ENCODE assay signal across 22 cellular contexts in the genomic region with DNA sequence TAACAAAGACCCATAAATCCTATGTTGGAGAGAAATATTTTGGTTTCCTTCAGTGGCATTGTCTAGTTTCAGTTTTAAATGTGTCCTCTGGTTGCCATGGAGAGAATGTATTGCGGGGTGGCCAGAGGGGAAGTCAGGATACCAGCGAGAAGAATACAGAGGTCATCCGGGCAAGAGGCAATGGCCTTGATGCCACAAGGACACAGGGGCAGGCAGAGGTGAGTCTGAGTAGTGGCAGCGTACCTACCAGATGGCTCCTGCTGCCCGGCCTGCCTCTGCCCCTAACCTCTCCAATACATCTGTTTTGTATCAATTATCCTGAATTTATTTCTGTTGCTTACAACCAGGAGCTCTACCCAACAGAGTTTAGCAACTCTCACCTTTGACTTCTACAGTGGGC. TPM values are rescaled to one million over a fixed set of nuclear protein-coding genes. Genes with fewer than 3 reads are reported as not detected.
DNase-seq lines count a peak whose midpoint lies in the region; ATAC-seq, FAIRE-seq and TF ChIP-seq lines count a peak whose summit lies in the region.
"Had no signal": no experiment of that assay in that cellular context is flagged by ENCODE, and none has a peak within 500 bp of the region (broad histone marks: within the 10 kb centered on the region; RNA-seq: fewer than 3 reads in every experiment).

No MANE protein-coding gene starts in this region.

- H3K27me3 ChIP-seq in H1 (replicated peaks in 1 of 4; ENCODE audit: control insufficient read depth in 3 of 4, extremely low read depth in 1 of 4, insufficient read depth in 3 of 4, low read length in 3 of 4) (no peaks in the 10 kb centered on the region; a peak in 1 of 7 replicates), upper lobe of left lung (no peaks in the 10 kb centered on the region)
- H3K27me3 ChIP-seq: BE2C had no signal

- H3K4me3 Mint-ChIP-seq in progenitor cell of endocrine pancreas (ENCODE audit: low read depth): no peak overlapping the region
- H3K4me3 Mint-ChIP-seq: CD4-positive, CD25-positive, alpha-beta regulatory T cell; CD8-positive, alpha-beta memory T cell; H9; IgD-negative memory B cell had no signal

- H3K27me3 Mint-ChIP-seq in progenitor cell of endocrine pancreas: peaks cover 29% of the 10 kb centered on the region

- H3K18ac ChIP-seq in H1 (ENCODE audit: extremely low read depth, low read length): no peak overlapping the region

- H3K4me1 Mint-ChIP-seq in progenitor cell of endocrine pancreas (ENCODE audit: low read depth): no peaks in the 10 kb centered on the region
- H3K4me1 Mint-ChIP-seq: CD4-positive, CD25-positive, alpha-beta regulatory T cell; CD8-positive, alpha-beta memory T cell had no signal

- ATAC-seq in left lobe of liver (peak; percentile 35), upper lobe of left lung (ENCODE audit: low FRiP score in 2 of 2) (no peak)

- intact Hi-C loops in posterior vena cava (cut with DNase I): no loop called here

- peaks cover 4% of the 10 kb centered on the region for H3K9me3 Mint-ChIP-seq in progenitor cell of endocrine pancreas (ENCODE audit: low read depth)
- H3K9me3 Mint-ChIP-seq: CD8-positive, alpha-beta memory T cell; IgD-negative memory B cell had no signal

- no peak overlapping the region for H3K9ac ChIP-seq in H1 (replicated peaks in 1 of 4; ENCODE audit: extremely low read depth in 1 of 4, low read depth in 3 of 4, low read length in 3 of 4)

- no peak for TF ChIP-seq RAD21 in H1 (IDR thresholded peaks at IDR 0.05 in 1 of 2, conservative IDR thresholded peaks at IDR 0.05 in 1 of 2; ENCODE audit: low read depth in 2 of 2, low read length in 2 of 2)

- H3K27ac ChIP-seq in H1 (ENCODE audit: low read depth, low read length) (no peak overlapping the region), upper lobe of left lung (no peak overlapping the region)

- no peak overlapping the region for H2AK5ac ChIP-seq in H1 (ENCODE audit: low read depth, low read length)

- H3K4ac ChIP-seq in H1 (replicated peaks; ENCODE audit: insufficient read length, low read depth, low read length): no peak overlapping the region

- H3K9me3 ChIP-seq in H1 (ENCODE audit: insufficient read depth in 2 of 2, low read depth in 1 of 2, low read length in 1 of 2) (peaks cover 10 to 11% of the 10 kb centered on the region in 2 experiments), upper lobe of left lung (no peaks in the 10 kb centered on the region)
- H3K9me3 ChIP-seq: BE2C, Caco-2 had no signal

- no peak overlapping the region for H2BK5ac ChIP-seq in H1 (ENCODE audit: low read depth, low read length)

- CTCF ChIA-PET in H1 (lab: Charles Lee; ENCODE audit: partially characterized antibody): interaction anchor here (1.0 to 1.1 kb wide), 2 partner anchors 80 to 94 kb away, joined by 3 read pairs; no protein-coding TSS in a partner anchor

- no peak overlapping the region for H4K5ac ChIP-seq in H1 (ENCODE audit: insufficient read length, low read depth, low read length)

- POLR2A ChIA-PET in H1 (lab: Charles Lee; ENCODE audit: partially characterized antibody): no interaction called here

- H2BK120ac ChIP-seq in H1 (replicated peaks; ENCODE audit: low read depth, low read length): no peak overlapping the region

- H4K8ac ChIP-seq in H1 (ENCODE audit: extremely low read depth, insufficient read depth, low read length): no peak overlapping the region

- H2AFZ ChIP-seq in H1 (ENCODE audit: low read length): no peak overlapping the region

- no peak overlapping the region for H3K27ac Mint-ChIP-seq in progenitor cell of endocrine pancreas
- H3K27ac Mint-ChIP-seq: CD4-positive, CD25-positive, alpha-beta regulatory T cell; CD8-positive, alpha-beta memory T cell; H9; IgD-negative memory B cell had no signal

- H3K36me3 ChIP-seq in H1 (ENCODE audit: control insufficient read depth in 2 of 4, insufficient read depth in 4 of 4, low read length in 3 of 4) (no peaks in the 10 kb centered on the region), upper lobe of left lung (no peaks in the 10 kb centered on the region)
- H3K36me3 ChIP-seq: BE2C had no signal

- no peak overlapping the region for H3K4me2 ChIP-seq in H1 (ENCODE audit: insufficient read depth in 1 of 2, low read depth in 2 of 2, low read length in 2 of 2)

- H4K20me1 ChIP-seq in H1 (replicated peaks in 1 of 2; ENCODE audit: control insufficient read depth in 1 of 2, insufficient read depth in 2 of 2, low read length in 2 of 2): no peaks in the 10 kb centered on the region

- no peaks in the 10 kb centered on the region for H3K23me2 ChIP-seq in H1 (ENCODE audit: low read depth, low read length)

- no peak overlapping the region for H3K14ac ChIP-seq in H1 (ENCODE audit: insufficient read length)

- 85% methylated on average over 5 of the region's 5 CpGs; no CpG with 5 or more reads in 1 of the 2 experiments for WGBS in H1 (ENCODE audit: extremely low coverage in 1 of 2, insufficient coverage in 1 of 2, insufficient read length in 1 of 2, insufficient replicate concordance in 2 of 2, low coverage in 1 of 2, low lambda C conversion rate in 2 of 2, missing lambda C conversion rate in 1 of 2), 2 experiments
- WGBS in upper lobe of left lung, 2 donors: 74 to 85% methylated on average over 5 of the region's 5 CpGs

- H3K56ac ChIP-seq in H1 (replicated peaks; ENCODE audit: insufficient read length, low read depth, low read length): no peak overlapping the region

- H3K4me1 ChIP-seq in H1 (replicated peaks in 1 of 4; ENCODE audit: control insufficient read depth in 3 of 4, insufficient read depth in 4 of 4, low read length in 3 of 4): no peaks in the 10 kb centered on the region
- H3K4me1 ChIP-seq in upper lobe of left lung: no peaks in the 10 kb centered on the region
- H3K4me1 ChIP-seq: BE2C, Caco-2 had no signal

- no peaks in the 10 kb centered on the region for H3K36me3 Mint-ChIP-seq in progenitor cell of endocrine pancreas (ENCODE audit: insufficient read depth)
- H3K36me3 Mint-ChIP-seq: CD4-positive, CD25-positive, alpha-beta regulatory T cell; CD8-positive, alpha-beta memory T cell; IgD-negative memory B cell had no signal

- H3K4me3 ChIP-seq in H1 (ENCODE audit: extremely low read depth in 1 of 4, insufficient read depth in 2 of 4, low read depth in 3 of 4, low read length in 4 of 4) (no peak overlapping the region), upper lobe of left lung (no peak overlapping the region)

- TF ChIP-seq EP300 in H1 (IDR thresholded peaks at IDR 0.05; ENCODE audit: borderline replicate concordance in 1 of 2, low read depth in 2 of 2, low read length in 2 of 2) (no peak), upper lobe of left lung (IDR thresholded peaks at IDR 0.05) (no peak)

- H4K91ac ChIP-seq in H1 (replicated peaks; ENCODE audit: insufficient read length, low read length): no peak overlapping the region

- DNase-seq in H1 (ENCODE audit: low read depth in 1 of 2, low spot score in 2 of 2) (no peak), left lobe of liver (ENCODE audit: low spot score) (no peak), posterior vena cava (ENCODE audit: low spot score) (peak; percentile 64), upper lobe of left lung (no peak), progenitor cell of endocrine pancreas (ENCODE audit: low spot score, unreplicated experiment) (no peak), amygdala (lab: John Stamatoyannopoulos, UW) (no peak)
- DNase-seq: ACHN; BE2C; C1 segment of cervical spinal cord; Caco-2; CD4-positive, CD25-positive, alpha-beta regulatory T cell; CD8-positive, alpha-beta memory T cell; GDM1; GOT3; H9 had no signal

- TF ChIP-seq CTCF in H1 (IDR thresholded peaks at IDR 0.05; ENCODE audit: control extremely low read depth in 1 of 3, insufficient read depth in 1 of 3, low read depth in 1 of 3, low read length in 3 of 3): no peak
- no peak for TF ChIP-seq CTCF in upper lobe of left lung (IDR thresholded peaks at IDR 0.05)
- no peak for TF ChIP-seq CTCF in progenitor cell of endocrine pancreas (IDR thresholded peaks at IDR 0.05; ENCODE audit: unreplicated experiment)

- no peaks in the 10 kb centered on the region for H3K79me2 ChIP-seq in H1 (ENCODE audit: control insufficient read depth in 1 of 2, insufficient read depth in 2 of 2, low read length in 2 of 2)

- 0 out of 2 replicates have a peak overlapping the region, but pooled peaks have one; percentile 49 for H2BK15ac ChIP-seq in H1 (ENCODE audit: low read length)

- TF ChIP-seq POLR2A in H1 (IDR thresholded peaks at IDR 0.05; ENCODE audit: control extremely low read depth in 1 of 2, low read depth in 2 of 2, low read length in 2 of 2) (no peak), upper lobe of left lung (IDR thresholded peaks at IDR 0.05) (no peak)

- no peak overlapping the region for H2BK12ac ChIP-seq in H1 (ENCODE audit: low read depth, low read length)

- no peak for FAIRE-seq in H1 (lab: Jason Lieb, UNC)
- FAIRE-seq: A204.1, D721Med, GM12892, GM18507, HTR-8/SVneo had no signal

- H2BK20ac ChIP-seq in H1 (ENCODE audit: low read length): no peak overlapping the region

- no peaks in the 10 kb centered on the region for H3K79me1 ChIP-seq in H1 (ENCODE audit: low read depth, low read length)

- no peak overlapping the region for H3K23ac ChIP-seq in H1 (ENCODE audit: insufficient read length)

RNA-seq across cellular contexts. Expression of gene KLHDC7A, which starts 14.9 kb away (rescaled TPM):
- total RNA-seq in H1 (2021; fragmentation: NEBNext Ultra II Directional; extraction: Animal tissue kit (Norgen Biotek cat#: 25700)): 18.9 and 19.1 TPM in 2 replicates
- polyA plus RNA-seq in H1 (2011; rRNA removed): 3.9 and 8.5 TPM in 2 replicates
- polyA plus RNA-seq in H1 (2011; cell fraction: cytosol; rRNA removed): 6.8 TPM
- 15.3 TPM for polyA plus RNA-seq in H1 (2011; cell fraction: nucleus; rRNA removed)
- polyA plus RNA-seq in H1 (2012, experiment 1 of 2): 7.8 to 11.5 TPM (median 10.0 TPM) in 4 replicates
- polyA plus RNA-seq in H1 (2012, experiment 2 of 2): 8.7 TPM
- 17.9 TPM for polyA plus RNA-seq in H1 (2013, experiment 1 of 2)
- 18.2 TPM for polyA plus RNA-seq in H1 (2013, experiment 2 of 2)
- polyA minus RNA-seq in H1 (2011; rRNA and poly(A)+ RNA removed): 9.1 and 9.2 TPM in 2 replicates
- 11.3 TPM for polyA minus RNA-seq in H1 (2011; cell fraction: cytosol; rRNA and poly(A)+ RNA removed)
- polyA minus RNA-seq in H1 (2011; cell fraction: nucleus; rRNA and poly(A)+ RNA removed): 21.2 TPM
- total RNA-seq in left lobe of liver: 8.7 TPM
- not detected for total RNA-seq in posterior vena cava
- 1 to 10 TPM in 5 of 6 donors, under 1 TPM in 1; under 0.01 to 5.6 (median 1.8) TPM for total RNA-seq in upper lobe of left lung
- total RNA-seq in progenitor cell of endocrine pancreas: 0.96 and 1.6 TPM in 2 replicates
- total RNA-seq: CD4-positive, CD25-positive, alpha-beta regulatory T cell; CD8-positive, alpha-beta memory T cell; Daoy had no signal
- polyA plus RNA-seq: CD4-positive, CD25-positive, alpha-beta regulatory T cell; CD8-positive, alpha-beta memory T cell; IgD-negative memory B cell had no signal
